Comparison of ENCODE assay signal across 1 cellular context in the genomic region with DNA sequence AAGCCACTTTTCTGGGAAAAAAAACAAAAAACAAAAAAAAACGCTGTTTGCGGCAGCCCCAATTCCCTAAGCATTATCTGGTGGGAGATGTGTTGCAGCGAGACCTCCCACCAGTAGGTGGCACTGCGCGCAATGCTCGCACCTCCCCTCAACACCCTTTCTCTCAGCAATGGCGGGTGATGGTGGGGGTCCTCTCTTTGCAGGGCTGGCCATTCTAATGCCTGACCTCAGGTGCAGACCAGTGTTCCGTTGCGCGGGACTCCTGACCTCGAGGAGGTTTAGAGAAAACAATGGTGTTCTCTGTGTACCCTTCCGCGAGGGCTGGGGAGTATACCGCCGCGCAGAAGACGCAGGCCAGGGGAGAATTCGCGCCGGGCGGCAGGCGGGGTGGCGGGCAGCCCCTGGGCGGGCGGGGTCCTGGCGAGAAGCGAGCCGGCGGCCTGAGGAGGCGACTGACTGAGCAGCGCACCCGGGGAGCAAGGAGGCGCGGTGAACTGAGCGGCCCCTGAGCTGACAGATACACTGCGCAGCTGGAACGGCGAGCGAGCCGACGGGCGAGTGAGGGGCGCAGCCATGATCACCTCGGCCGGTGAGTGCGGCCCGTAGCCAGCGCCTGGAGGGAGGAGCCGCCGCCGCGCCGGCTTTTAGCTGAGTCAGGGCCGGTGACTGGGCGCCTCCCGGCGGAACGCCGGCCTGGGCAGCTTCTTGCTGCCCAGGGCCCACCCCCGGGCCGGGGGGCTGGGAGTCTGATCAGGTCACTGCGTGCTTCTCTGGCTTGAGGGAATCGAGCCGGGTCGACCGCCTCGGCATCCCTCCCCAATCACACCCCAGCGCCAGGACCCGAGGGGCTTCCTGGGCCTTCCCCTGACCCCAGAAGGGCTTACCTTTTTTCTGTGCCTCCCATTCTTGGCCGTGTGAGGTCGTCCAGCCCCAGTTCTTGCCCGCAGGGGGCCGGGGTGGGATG.
TF ChIP-seq lines count a peak whose summit lies in the region.

PSMD1 (plus strand) TSS at position 415 of the 964 bp plus-strand sequence; CDS start at position 574, 159 bp downstream.

TF ChIP-seq in K562, 482 proteins besides CTCF, POLR2A, EP300 and RAD21 (continued from another document and continues in another):
- TF ChIP-seq, protein P1, sequence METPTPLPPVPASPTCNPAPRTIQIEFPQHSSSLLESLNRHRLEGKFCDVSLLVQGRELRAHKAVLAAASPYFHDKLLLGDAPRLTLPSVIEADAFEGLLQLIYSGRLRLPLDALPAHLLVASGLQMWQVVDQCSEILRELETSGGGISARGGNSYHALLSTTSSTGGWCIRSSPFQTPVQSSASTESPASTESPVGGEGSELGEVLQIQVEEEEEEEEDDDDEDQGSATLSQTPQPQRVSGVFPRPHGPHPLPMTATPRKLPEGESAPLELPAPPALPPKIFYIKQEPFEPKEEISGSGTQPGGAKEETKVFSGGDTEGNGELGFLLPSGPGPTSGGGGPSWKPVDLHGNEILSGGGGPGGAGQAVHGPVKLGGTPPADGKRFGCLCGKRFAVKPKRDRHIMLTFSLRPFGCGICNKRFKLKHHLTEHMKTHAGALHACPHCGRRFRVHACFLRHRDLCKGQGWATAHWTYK (CRISPR knock-in tag; IDR thresholded peaks at IDR 0.05): no peak
- TF ChIP-seq SNRNP70 (optimal IDR thresholded peaks at IDR 0.05; ENCODE audit: low read depth, low read length): no peak
- TF ChIP-seq SMAD2 (IDR thresholded peaks at IDR 0.05; ENCODE audit: low read depth, low read length): no peak
- TF ChIP-seq ZNF398 (CRISPR knock-in tag; IDR thresholded peaks at IDR 0.05): no peak
- TF ChIP-seq CC2D1A (IDR thresholded peaks at IDR 0.05): peak; percentile 46; the same call in 1 of the 2 replicates
- TF ChIP-seq RBM17 (IDR thresholded peaks at IDR 0.05; ENCODE audit: borderline replicate concordance, low read depth, low read length): no peak
- no peak for TF ChIP-seq DDX20 (tag; IDR thresholded peaks at IDR 0.05; ENCODE audit: low read depth)
- peak; percentile 82 for TF ChIP-seq CTCFL (IDR thresholded peaks at IDR 0.05; ENCODE audit: borderline replicate concordance, insufficient read depth, low read depth, low read length, poor library complexity, severe bottlenecking)
- no peak for TF ChIP-seq NELFE (IDR thresholded peaks at IDR 0.05; ENCODE audit: insufficient read depth, insufficient read length)
- peak; percentile 80 for TF ChIP-seq EP400 (IDR thresholded peaks at IDR 0.05)
- no peak for TF ChIP-seq KDM5B (IDR thresholded peaks at IDR 0.05; ENCODE audit: insufficient replicate concordance, low read depth, low read length)
- TF ChIP-seq, protein P2, sequence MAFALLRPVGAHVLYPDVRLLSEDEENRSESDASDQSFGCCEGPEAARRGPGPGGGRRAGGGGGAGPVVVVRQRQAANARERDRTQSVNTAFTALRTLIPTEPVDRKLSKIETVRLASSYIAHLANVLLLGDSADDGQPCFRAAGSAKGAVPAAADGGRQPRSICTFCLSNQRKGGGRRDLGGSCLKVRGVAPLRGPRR (CRISPR knock-in tag; IDR thresholded peaks at IDR 0.05): no peak
- TF ChIP-seq, protein P3, sequence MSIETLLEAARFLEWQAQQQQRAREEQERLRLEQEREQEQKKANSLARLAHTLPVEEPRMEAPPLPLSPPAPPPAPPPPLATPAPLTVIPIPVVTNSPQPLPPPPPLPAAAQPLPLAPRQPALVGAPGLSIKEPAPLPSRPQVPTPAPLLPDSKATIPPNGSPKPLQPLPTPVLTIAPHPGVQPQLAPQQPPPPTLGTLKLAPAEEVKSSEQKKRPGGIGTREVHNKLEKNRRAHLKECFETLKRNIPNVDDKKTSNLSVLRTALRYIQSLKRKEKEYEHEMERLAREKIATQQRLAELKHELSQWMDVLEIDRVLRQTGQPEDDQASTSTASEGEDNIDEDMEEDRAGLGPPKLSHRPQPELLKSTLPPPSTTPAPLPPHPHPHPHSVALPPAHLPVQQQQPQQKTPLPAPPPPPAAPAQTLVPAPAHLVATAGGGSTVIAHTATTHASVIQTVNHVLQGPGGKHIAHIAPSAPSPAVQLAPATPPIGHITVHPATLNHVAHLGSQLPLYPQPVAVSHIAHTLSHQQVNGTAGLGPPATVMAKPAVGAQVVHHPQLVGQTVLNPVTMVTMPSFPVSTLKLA (conservative IDR thresholded peaks at IDR 0.05): peak; percentile 53 to 71
- TF ChIP-seq, protein P4, sequence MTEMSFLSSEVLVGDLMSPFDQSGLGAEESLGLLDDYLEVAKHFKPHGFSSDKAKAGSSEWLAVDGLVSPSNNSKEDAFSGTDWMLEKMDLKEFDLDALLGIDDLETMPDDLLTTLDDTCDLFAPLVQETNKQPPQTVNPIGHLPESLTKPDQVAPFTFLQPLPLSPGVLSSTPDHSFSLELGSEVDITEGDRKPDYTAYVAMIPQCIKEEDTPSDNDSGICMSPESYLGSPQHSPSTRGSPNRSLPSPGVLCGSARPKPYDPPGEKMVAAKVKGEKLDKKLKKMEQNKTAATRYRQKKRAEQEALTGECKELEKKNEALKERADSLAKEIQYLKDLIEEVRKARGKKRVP (CRISPR knock-in tag; IDR thresholded peaks at IDR 0.05): no peak
- no peak for TF ChIP-seq TCF7 (IDR thresholded peaks at IDR 0.05; ENCODE audit: borderline replicate concordance)
- no peak for TF ChIP-seq ZNF696 (CRISPR knock-in tag; conservative IDR thresholded peaks at IDR 0.05)
- no peak for TF ChIP-seq BRD9 (IDR thresholded peaks at IDR 0.05; ENCODE audit: low read depth, partially characterized antibody)
- TF ChIP-seq, protein P5, sequence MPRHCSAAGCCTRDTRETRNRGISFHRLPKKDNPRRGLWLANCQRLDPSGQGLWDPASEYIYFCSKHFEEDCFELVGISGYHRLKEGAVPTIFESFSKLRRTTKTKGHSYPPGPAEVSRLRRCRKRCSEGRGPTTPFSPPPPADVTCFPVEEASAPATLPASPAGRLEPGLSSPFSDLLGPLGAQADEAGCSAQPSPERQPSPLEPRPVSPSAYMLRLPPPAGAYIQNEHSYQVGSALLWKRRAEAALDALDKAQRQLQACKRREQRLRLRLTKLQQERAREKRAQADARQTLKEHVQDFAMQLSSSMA (CRISPR knock-in tag; IDR thresholded peaks at IDR 0.05): no peak
- TF ChIP-seq CHD4 (IDR thresholded peaks at IDR 0.05; ENCODE audit: insufficient read depth, insufficient replicate concordance, low read depth, low read length, poor library complexity, severe bottlenecking): no peak
- no peak for TF ChIP-seq ZNF239 (CRISPR knock-in tag; IDR thresholded peaks at IDR 0.05)
- TF ChIP-seq ELF2 (CRISPR knock-in tag; IDR thresholded peaks at IDR 0.05): no peak
- no peak for TF ChIP-seq SRSF1 (IDR thresholded peaks at IDR 0.05; ENCODE audit: low read depth, low read length)
- TF ChIP-seq MXI1 (IDR thresholded peaks at IDR 0.05; ENCODE audit: low read depth, low read length): no peak
- no peak for TF ChIP-seq ZNF354B (CRISPR knock-in tag; IDR thresholded peaks at IDR 0.05)
- no peak for TF ChIP-seq EGR1 (conservative IDR thresholded peaks at IDR 0.05)
- no peak for TF ChIP-seq THRA (IDR thresholded peaks at IDR 0.05)
- TF ChIP-seq ZNF184 (CRISPR knock-in tag; IDR thresholded peaks at IDR 0.05): no peak
- TF ChIP-seq HDAC2 (IDR thresholded peaks at IDR 0.05): no peak
- no peak for TF ChIP-seq ZBTB8A (IDR thresholded peaks at IDR 0.05; ENCODE audit: partially characterized antibody)
- no peak for TF ChIP-seq NFXL1 (CRISPR knock-in tag; IDR thresholded peaks at IDR 0.05)
- TF ChIP-seq POLR2B (IDR thresholded peaks at IDR 0.05; ENCODE audit: low read depth, partially characterized antibody): peak; percentile 64
- TF ChIP-seq ZNF764 (CRISPR knock-in tag; IDR thresholded peaks at IDR 0.05; ENCODE audit: low read depth): no peak
- no peak for TF ChIP-seq NR2F6 (CRISPR knock-in tag; IDR thresholded peaks at IDR 0.05)
- no peak for TF ChIP-seq TEAD1 (CRISPR knock-in tag; IDR thresholded peaks at IDR 0.05)
- TF ChIP-seq ZNF512 (tag; IDR thresholded peaks at IDR 0.05): no peak
- TF ChIP-seq BMI1 (IDR thresholded peaks at IDR 0.05; ENCODE audit: low read length): no peak
- TF ChIP-seq ELF4 (CRISPR knock-in tag; IDR thresholded peaks at IDR 0.05): no peak
- no peak; a peak in 1 of 4 replicates for TF ChIP-seq KDM4B (IDR thresholded peaks at IDR 0.05; ENCODE audit: borderline replicate concordance in 2 of 2, low read depth in 1 of 2)
- TF ChIP-seq, protein P6, sequence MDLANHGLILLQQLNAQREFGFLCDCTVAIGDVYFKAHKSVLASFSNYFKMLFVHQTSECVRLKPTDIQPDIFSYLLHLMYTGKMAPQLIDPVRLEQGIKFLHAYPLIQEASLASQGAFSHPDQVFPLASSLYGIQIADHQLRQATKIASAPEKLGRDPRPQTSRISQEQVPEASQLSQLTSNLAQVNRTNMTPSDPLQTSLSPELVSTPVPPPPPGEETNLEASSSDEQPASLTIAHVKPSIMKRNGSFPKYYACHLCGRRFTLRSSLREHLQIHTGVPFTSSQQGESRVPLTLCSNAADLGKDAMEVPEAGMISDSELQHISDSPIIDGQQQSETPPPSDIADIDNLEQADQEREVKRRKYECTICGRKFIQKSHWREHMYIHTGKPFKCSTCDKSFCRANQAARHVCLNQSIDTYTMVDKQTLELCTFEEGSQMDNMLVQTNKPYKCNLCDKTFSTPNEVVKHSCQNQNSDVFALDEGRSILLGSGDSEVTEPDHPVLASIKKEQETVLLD (IDR thresholded peaks at IDR 0.05): no peak
- TF ChIP-seq ZNF77 (CRISPR knock-in tag; IDR thresholded peaks at IDR 0.05): no peak
- no peak for TF ChIP-seq ZNF830 (CRISPR knock-in tag; IDR thresholded peaks at IDR 0.05)
- no peak for TF ChIP-seq SLC30A9 (CRISPR knock-in tag; IDR thresholded peaks at IDR 0.05)
- TF ChIP-seq ZFPM2 (CRISPR knock-in tag; IDR thresholded peaks at IDR 0.05): no peak
- TF ChIP-seq RHOXF2B (CRISPR knock-in tag; conservative IDR thresholded peaks at IDR 0.05): no peak
- no peak for TF ChIP-seq TAF15 (IDR thresholded peaks at IDR 0.05; ENCODE audit: low read depth, low read length)
- no peak for TF ChIP-seq RBM34 (IDR thresholded peaks at IDR 0.05; ENCODE audit: borderline replicate concordance, insufficient read depth, low read length)
- no peak for TF ChIP-seq TFAM (CRISPR knock-in tag; conservative IDR thresholded peaks at IDR 0.05)
- TF ChIP-seq FOXM1 (IDR thresholded peaks at IDR 0.05; ENCODE audit: low read depth): peak; percentile 50
- no peak for TF ChIP-seq FOXM1 (CRISPR knock-in tag; IDR thresholded peaks at IDR 0.05; ENCODE audit: low read depth)
- no peak for TF ChIP-seq ZNF282 (CRISPR knock-in tag; IDR thresholded peaks at IDR 0.05)
- TF ChIP-seq ZNF143 (CRISPR knock-in tag; IDR thresholded peaks at IDR 0.05): no peak
- TF ChIP-seq SOX6 (IDR thresholded peaks at IDR 0.05): no peak; the same call in 1 of the 2 replicates
- TF ChIP-seq ZNF324 (CRISPR knock-in tag; IDR thresholded peaks at IDR 0.05): no peak
- no peak for TF ChIP-seq RFX1 (IDR thresholded peaks at IDR 0.05)
- TF ChIP-seq CHD2 (IDR thresholded peaks at IDR 0.05; ENCODE audit: low read depth, low read length): peak; percentile 11; the same call in 1 of the 2 replicates
